Comparison of ENCODE assay signal across 28 cellular contexts in genomic region chrX:18970465-18970864, GRCh38.
"Had no signal": no experiment of that assay in that cellular context is flagged by ENCODE, and none has a peak within 500 bp of the region (broad histone marks: within the 10 kb centered on the region; RNA-seq: fewer than 3 reads in every experiment).

No MANE protein-coding gene starts in this region.

- H3K27ac ChIP-seq: brain microvascular endothelial cell, esophagus muscularis mucosa, foreskin keratinocyte, heart left ventricle, WERI-Rb-1 had no signal

- H3K4me1 ChIP-seq: esophagus muscularis mucosa, foreskin keratinocyte had no signal

- DNase-seq: activated B cell treated with CpG ODN at 0.5 μM for 24 hours; activated CD4-positive, alpha-beta T cell treated with anti-CD3 and anti-CD28 coated beads for 48 hours; activated CD4-positive, alpha-beta T cell treated with anti-CD3 and anti-CD28 coated beads, Interleukin-2, amount 50 U/mL, for 1 hour; activated CD4-positive, alpha-beta T cell treated with anti-CD3 and anti-CD28 coated beads, Interleukin-2, amount 50 U/mL, for 48 hours; activated CD8-positive, alpha-beta memory T cell treated with anti-CD3 and anti-CD28 coated beads for 24 hours; activated CD8-positive, alpha-beta T cell treated with anti-CD3 and anti-CD28 coated beads for 36 hours; activated effector memory CD4-positive, alpha-beta T cell treated with Interleukin-2 at 50 U/mL for 16 hours; activated gamma-delta T cell treated with Interleukin-2 at 50 U/mL for 16 hours; activated naive CD4-positive, alpha-beta T cell treated with anti-CD3 and anti-CD28 coated beads, Interleukin-2, amount 50 U/mL, for 16 hours; activated naive CD4-positive, alpha-beta T cell treated with Interleukin-2 at 50 U/mL for 16 hours; activated T-cell treated with anti-CD3 and anti-CD28 coated beads, Interleukin-2, amount 50 U/mL, for 4 hours; amniotic stem cell; anterior cingulate cortex; brain microvascular endothelial cell; caudate nucleus; cortex of kidney; dermis blood vessel endothelial cell; effector CD4-positive, alpha-beta T cell; effector memory CD8-positive, alpha-beta T cell; erythroblast; foreskin keratinocyte; gastrocnemius medialis; glutamatergic neuron; heart left ventricle; T-helper 17 cell; T1000; WERI-Rb-1 had no signal

- H3K4me3 ChIP-seq: esophagus muscularis mucosa, gastrocnemius medialis, heart left ventricle had no signal

- H3K36me3 ChIP-seq: brain microvascular endothelial cell, esophagus muscularis mucosa, gastrocnemius medialis, heart left ventricle, WERI-Rb-1 had no signal

- H3K9me3 ChIP-seq: esophagus muscularis mucosa, gastrocnemius medialis, heart left ventricle had no signal
